14 cellular contexts compared by ENCODE assay signal in genomic region chr3:170024581-170024980, GRCh38.
"Had no signal": no experiment of that assay in that cellular context is flagged by ENCODE, and none has a peak within 500 bp of the region (broad histone marks: within the 10 kb centered on the region; RNA-seq: fewer than 3 reads in every experiment).

No MANE protein-coding gene starts in this region.

- H3K9me3 Mint-ChIP-seq: nephron progenitor cell; stimulated activated naive B cell treated with anti-CD40 and anti-IgM and Interleukin-4, amounts not matched to agents 10 μg/mL and 1 μg/mL and 100 μg/mL, for 72 hours had no signal

- H3K4me1 ChIP-seq: heart left ventricle had no signal

- H3K27me3 ChIP-seq: heart left ventricle, transverse colon had no signal

- H3K36me3 ChIP-seq: heart left ventricle, thoracic aorta, transverse colon had no signal

- H3K9me3 ChIP-seq: heart left ventricle, thoracic aorta, transverse colon had no signal

- DNase-seq: effector memory CD4-positive, alpha-beta T cell; heart left ventricle; hypothalamus; kidney glomerular epithelial cell; naive thymus-derived CD4-positive, alpha-beta T cell; nephron progenitor cell; posterior cingulate gyrus; stimulated activated CD4-positive, alpha-beta T cell treated with anti-CD3 and anti-CD28 coated beads, Interleukin-2, amount 100 ng/mL, for 24 hours; stimulated activated CD4-positive, alpha-beta T cell treated with anti-CD3 and anti-CD28 coated beads, Interleukin-4, amount 100 ng/mL, for 4 hours; stimulated activated naive B cell treated with anti-CD40 and anti-IgM and Interleukin-4, amounts not matched to agents 10 μg/mL and 1 μg/mL and 100 μg/mL, for 72 hours; stimulated activated naive CD8-positive, alpha-beta T cell treated with anti-CD3 and anti-CD28 coated beads, Interleukin-15, amount 100 ng/mL, for 72 hours; substantia nigra; transverse colon had no signal

- H3K4me3 ChIP-seq: heart left ventricle, thoracic aorta, transverse colon had no signal

- H3K4me1 Mint-ChIP-seq: nephron progenitor cell had no signal

- H3K36me3 Mint-ChIP-seq: stimulated activated naive B cell treated with anti-CD40 and anti-IgM and Interleukin-4, amounts not matched to agents 10 μg/mL and 1 μg/mL and 100 μg/mL, for 72 hours had no signal

- H3K27ac ChIP-seq: heart left ventricle, thoracic aorta, transverse colon had no signal

- H3K27me3 Mint-ChIP-seq: stimulated activated naive B cell treated with anti-CD40 and anti-IgM and Interleukin-4, amounts not matched to agents 10 μg/mL and 1 μg/mL and 100 μg/mL, for 72 hours; stimulated activated naive CD8-positive, alpha-beta T cell treated with anti-CD3 and anti-CD28 coated beads, Interleukin-15, amount 100 ng/mL, for 72 hours had no signal

- H3K4me3 Mint-ChIP-seq: nephron progenitor cell; stimulated activated naive B cell treated with anti-CD40 and anti-IgM and Interleukin-4, amounts not matched to agents 10 μg/mL and 1 μg/mL and 100 μg/mL, for 72 hours; stimulated activated naive CD8-positive, alpha-beta T cell treated with anti-CD3 and anti-CD28 coated beads, Interleukin-15, amount 100 ng/mL, for 72 hours had no signal

- H3K27ac Mint-ChIP-seq: nephron progenitor cell; stimulated activated naive B cell treated with anti-CD40 and anti-IgM and Interleukin-4, amounts not matched to agents 10 μg/mL and 1 μg/mL and 100 μg/mL, for 72 hours; stimulated activated naive CD8-positive, alpha-beta T cell treated with anti-CD3 and anti-CD28 coated beads, Interleukin-15, amount 100 ng/mL, for 72 hours had no signal
